In genomic region chr19:35205733-35206323, GRCh38 we compare ENCODE assay signal across 11 cellular contexts. TPM values are rescaled to one million over a fixed set of nuclear protein-coding genes. Genes with fewer than 3 reads are reported as not detected.
A peak's percentile ranks its signal among the peaks of the same experiment; 100 is the strongest.
DNase-seq lines count a peak whose midpoint lies in the region; ATAC-seq and TF ChIP-seq lines count a peak whose summit lies in the region.
"Had no signal": no experiment of that assay in that cellular context is flagged by ENCODE, and none has a peak within 500 bp of the region (broad histone marks: within the 10 kb centered on the region; RNA-seq: fewer than 3 reads in every experiment).

No MANE protein-coding gene starts in this region.

- H3K27me3 Mint-ChIP-seq in WTC11 (ENCODE audit: low read depth), result peaks cover 6% of the 10 kb centered on the region
- H3K27me3 Mint-ChIP-seq in naive thymus-derived CD8-positive, alpha-beta T cell, result no peaks in the 10 kb centered on the region

- POLR2A ChIA-PET in WTC11 (lab: Charles Lee), result interaction anchor here (0.7 kb wide), 1 partner anchor 165 kb away, joined by 5 read pairs; no protein-coding TSS in a partner anchor
- POLR2A ChIA-PET in naive thymus-derived CD8-positive, alpha-beta T cell (lab: Charles Lee), result interaction anchor here (0.5 to 2.3 kb wide), 20 partner anchors 10 to 127 kb away, joined by 3 to 29 read pairs (median 4); partner anchors contain the start of genes FXYD5 and USF2

- DNase-seq in WTC11 (ENCODE audit: low spot score) (no peak), NOMO-1 treated with dmso at 0.1 percent for 144 hours (lab: John Stamatoyannopoulos, UW; ENCODE audit: unreplicated experiment) (no peak), glomerular visceral epithelial cell (ENCODE audit: extremely low spot score) (no peak), NCI-H748 treated with DMSO at 0.1 percent for 48 hours (lab: John Stamatoyannopoulos, UW) (no peak)
- DNase-seq in naive thymus-derived CD8-positive, alpha-beta T cell, result no peak
- DNase-seq: foreskin keratinocyte, mesenchymal stem cell, NCI-H1417 treated with DMSO at 0.1 percent for 48 hours had no signal

- peaks cover 52% of the 10 kb centered on the region for H3K4me1 Mint-ChIP-seq in WTC11
- peaks cover 36 to 89% (median 78%) of the 10 kb centered on the region in 4 donors for H3K4me1 Mint-ChIP-seq in naive thymus-derived CD8-positive, alpha-beta T cell

- CTCF ChIA-PET in WTC11 (lab: Charles Lee), result interaction anchor here (0.8 to 1.3 kb wide), 2 partner anchors 42 to 64 kb away, joined by 3 read pairs; no protein-coding TSS in a partner anchor

- no peak for TF ChIP-seq CTCF in WTC11 (IDR thresholded peaks at IDR 0.05)

- ATAC-seq in GM18867 (IDR thresholded peaks at IDR 0.05; ENCODE audit: unreplicated experiment) (peak; percentile 6), GM21786 (IDR thresholded peaks at IDR 0.05; ENCODE audit: unreplicated experiment) (peak; percentile 12), WTC11 (no peak), GM21619 (IDR thresholded peaks at IDR 0.05; ENCODE audit: unreplicated experiment) (no peak)
- no peak for ATAC-seq in naive thymus-derived CD8-positive, alpha-beta T cell
- ATAC-seq: foreskin keratinocyte had no signal

- peaks cover 10% of the 10 kb centered on the region for H3K9me3 Mint-ChIP-seq in WTC11
- H3K9me3 Mint-ChIP-seq in naive thymus-derived CD8-positive, alpha-beta T cell, result peaks cover 0 to 7% (median 2%) of the 10 kb centered on the region in 9 donors

- H3K4me3 Mint-ChIP-seq in WTC11, result no peak overlapping the region
- H3K4me3 Mint-ChIP-seq in naive thymus-derived CD8-positive, alpha-beta T cell, result peak overlapping the region in 9 of 10 donors; percentile 48 to 80 (median 70)

- H3K36me3 Mint-ChIP-seq in WTC11, result 0 out of 2 replicates have a peak, but pooled peaks cover 4% of the 10 kb centered on the region
- H3K36me3 Mint-ChIP-seq in naive thymus-derived CD8-positive, alpha-beta T cell, result peaks cover 0 to 5% (median 4%) of the 10 kb centered on the region in 3 donors

- H3K27ac Mint-ChIP-seq in WTC11, result peak overlapping the region; percentile 89
- H3K27ac Mint-ChIP-seq in naive thymus-derived CD8-positive, alpha-beta T cell, result peak overlapping the region; percentile 92 to 100 (median 98)

TF ChIP-seq in WTC11, 78 proteins besides CTCF, POLR2A, EP300 and RAD21:
- TF ChIP-seq GTF2I (CRISPR knock-in tag; conservative IDR thresholded peaks at IDR 0.05) (no peak), ZBTB43 (CRISPR knock-in tag; IDR thresholded peaks at IDR 0.05) (no peak)

RNA-seq across cellular contexts. Expression of gene FAM187B, which starts 22.7 kb away (rescaled TPM):
- 0.16 to 0.20 TPM in 2 of 3 replicates, not detected in the other for total RNA-seq in WTC11 (2021)
- not detected for total RNA-seq in naive thymus-derived CD8-positive, alpha-beta T cell
- not detected for polyA plus RNA-seq in naive thymus-derived CD8-positive, alpha-beta T cell
- total RNA-seq: foreskin keratinocyte had no signal
- polyA plus RNA-seq: foreskin keratinocyte had no signal

RNA-seq across cellular contexts. Expression of gene LSR, which starts 43.0 kb away (rescaled TPM):
- 126 to 132 TPM (median 130 TPM) in 3 replicates for total RNA-seq in WTC11 (2021)
- 10 to 100 TPM; 57.4 to 59.9 TPM for total RNA-seq in naive thymus-derived CD8-positive, alpha-beta T cell
- polyA plus RNA-seq in naive thymus-derived CD8-positive, alpha-beta T cell, result 100 to 1,000 TPM in 1 of 3 donors, 10 to 100 TPM in 2; 36.7 to 106 (median 65.7) TPM

RNA-seq across cellular contexts. Expression of gene FXYD5, which starts 51.3 kb away (rescaled TPM):
- 114 to 135 TPM (median 128 TPM) in 3 replicates for total RNA-seq in WTC11 (2021)
- total RNA-seq in naive thymus-derived CD8-positive, alpha-beta T cell, result 100 to 1,000 TPM; 339 to 351 TPM
- 100 to 1,000 TPM; 281 to 544 (median 452) TPM for polyA plus RNA-seq in naive thymus-derived CD8-positive, alpha-beta T cell

Comparison
In these comparisons a context has a peak if more than half of its experiments do, and no peak if none do; other contexts are left out.
1. ATAC-seq: peak in GM18867 (single experiment) and GM21786 (single experiment); none in WTC11 (single experiment), naive thymus-derived CD8-positive, alpha-beta T cell (0 of 2) and GM21619 (single experiment).